In genomic region chr3:12663311-12663935, GRCh38 we compare ENCODE assay signal across 8 cellular contexts. TPM values are rescaled to one million over a fixed set of nuclear protein-coding genes. Genes with fewer than 3 reads are reported as not detected.
A peak's percentile ranks its signal among the peaks of the same experiment; 100 is the strongest.
DNase-seq lines count a peak whose midpoint lies in the region; ATAC-seq and TF ChIP-seq lines count a peak whose summit lies in the region.

No MANE protein-coding gene starts in this region.

- DNase-seq in HL-60 (ENCODE audit: low read depth in 1 of 2, low spot score in 1 of 2), result peak in 1 of 2 experiments; percentile 27
- DNase-seq in activated CD8-positive, alpha-beta memory T cell treated with anti-CD3 and anti-CD28 coated beads for 48 hours (ENCODE audit: low read depth in 2 of 3, low spot score in 2 of 3), result peak in 2 of 3 experiments; percentile 2 to 19
- DNase-seq in fibroblast of lung (ENCODE audit: low read depth in 2 of 2), result peak; percentile 44 to 57
- DNase-seq in naive thymus-derived CD8-positive, alpha-beta T cell, result peak in 7 of 10 donors; percentile 19 to 86 (median 46)
- DNase-seq in NCI-H345 (lab: John Stamatoyannopoulos, UW), result no peak

- H3K27ac ChIP-seq in DOHH2 (ENCODE audit: low read depth, low read length) (peak overlapping the region; percentile 74), HL-60 (replicated peaks) (peak overlapping the region; percentile 99), fibroblast of lung (ENCODE audit: insufficient read depth, low read length) (peak overlapping the region; percentile 98), thymus (ENCODE audit: low read depth) (peak overlapping the region; percentile 98)

- H3K9me3 ChIP-seq in DOHH2 (ENCODE audit: control insufficient read depth, insufficient read depth, low read length) (no peaks in the 10 kb centered on the region), fibroblast of lung (ENCODE audit: control insufficient read depth, insufficient read depth, low read depth, low read length) (no peaks in the 10 kb centered on the region), thymus (ENCODE audit: control insufficient read depth) (no peaks in the 10 kb centered on the region)

- POLR2A ChIA-PET in naive thymus-derived CD8-positive, alpha-beta T cell (lab: Charles Lee), result interaction anchor here (0.6 to 1.9 kb wide), 19 partner anchors 9 to 1988 kb away, joined by 3 to 16 read pairs (median 4); partner anchors contain the start of genes CCDC174, MKRN2, RPL32 and TAMM41

- TF ChIP-seq CTCF in DOHH2 (IDR thresholded peaks at IDR 0.05; ENCODE audit: low read depth, low read length, poor library complexity, severe bottlenecking), result no peak
- no peak for TF ChIP-seq CTCF in HL-60 (IDR thresholded peaks at IDR 0.05; ENCODE audit: insufficient read depth, low read length)
- TF ChIP-seq CTCF in fibroblast of lung (conservative IDR thresholded peaks at IDR 0.05 in 1 of 2, IDR thresholded peaks at IDR 0.05 in 1 of 2; ENCODE audit: low read depth in 1 of 2, low read length in 2 of 2), result no peak

- H3K36me3 ChIP-seq in DOHH2 (ENCODE audit: control insufficient read depth, low read length) (peaks cover 11% of the 10 kb centered on the region), fibroblast of lung (ENCODE audit: control insufficient read depth, insufficient read depth, low read length) (no peaks in the 10 kb centered on the region), thymus (ENCODE audit: control insufficient read depth, insufficient read depth) (no peaks in the 10 kb centered on the region)

- H3K27ac Mint-ChIP-seq in naive thymus-derived CD8-positive, alpha-beta T cell, result peak overlapping the region; percentile 98 to 100 (median 99)

- H3K4me2 ChIP-seq in DOHH2 (ENCODE audit: low read length) (peak overlapping the region; percentile 82), fibroblast of lung (ENCODE audit: extremely low read depth, insufficient read depth, low read length) (peak overlapping the region; percentile 85)

- 0 out of 2 replicates have a peak, but pooled peaks cover 4% of the 10 kb centered on the region for H3F3A ChIP-seq in DOHH2 (ENCODE audit: control insufficient read depth, insufficient read depth)

- H2AFZ ChIP-seq in fibroblast of lung (ENCODE audit: low read length), result peak overlapping the region; percentile 44

- peak overlapping the region; percentile 99 for H3K4me3 ChIP-seq in DOHH2 (ENCODE audit: low read length)
- peak overlapping the region; percentile 88 for H3K4me3 ChIP-seq in HL-60 (replicated peaks; ENCODE audit: insufficient read depth, low read length)
- H3K4me3 ChIP-seq in fibroblast of lung (replicated peaks in 1 of 4; ENCODE audit: control extremely low read depth in 1 of 4, insufficient read depth in 1 of 4, low read depth in 3 of 4, low read length in 4 of 4), result peak overlapping the region; percentile 69 to 97 (median 87)
- peak overlapping the region; percentile 94 for H3K4me3 ChIP-seq in thymus (ENCODE audit: low read length)

- H3K79me2 ChIP-seq in DOHH2 (ENCODE audit: control insufficient read depth, low read length) (peaks cover 60% of the 10 kb centered on the region), fibroblast of lung (ENCODE audit: control insufficient read depth, insufficient read depth, low read length) (peaks cover 51% of the 10 kb centered on the region)

- H3K9me2 ChIP-seq in DOHH2 (replicated peaks; ENCODE audit: control insufficient read depth, low read length), result no peaks in the 10 kb centered on the region

- H3K27me3 ChIP-seq in DOHH2 (ENCODE audit: control insufficient read depth, low read length) (no peaks in the 10 kb centered on the region), HL-60 (ENCODE audit: insufficient read depth, poor library complexity, severe bottlenecking) (no peaks in the 10 kb centered on the region), fibroblast of lung (ENCODE audit: control insufficient read depth, insufficient read depth, low read length) (no peaks in the 10 kb centered on the region), thymus (ENCODE audit: control insufficient read depth, insufficient read depth) (no peaks in the 10 kb centered on the region)

- peaks cover 13% of the 10 kb centered on the region for H4K20me1 ChIP-seq in DOHH2 (ENCODE audit: control insufficient read depth, insufficient read depth, low read depth, low read length)
- H4K20me1 ChIP-seq in fibroblast of lung (ENCODE audit: control insufficient read depth, extremely low read depth, insufficient read depth, low read length), result no peaks in the 10 kb centered on the region

- H3K4me1 ChIP-seq in DOHH2 (ENCODE audit: control insufficient read depth, low read length) (peaks cover 31% of the 10 kb centered on the region), fibroblast of lung (ENCODE audit: control insufficient read depth, extremely low read depth, insufficient read depth, low read length) (peaks cover 10% of the 10 kb centered on the region), thymus (ENCODE audit: control insufficient read depth, insufficient read depth, low read length) (peaks cover 15% of the 10 kb centered on the region)

- peak overlapping the region; percentile 98 for H3K9ac ChIP-seq in fibroblast of lung (ENCODE audit: insufficient read depth, low read length)

- peak overlapping the region; percentile 81 to 100 (median 98) for H3K4me3 Mint-ChIP-seq in naive thymus-derived CD8-positive, alpha-beta T cell

- H3K9me3 Mint-ChIP-seq in naive thymus-derived CD8-positive, alpha-beta T cell, result peaks cover 0 to under 1% (median 0%) of the 10 kb centered on the region in 9 donors

- H3K4me1 Mint-ChIP-seq in naive thymus-derived CD8-positive, alpha-beta T cell, result peaks cover 27 to 48% (median 41%) of the 10 kb centered on the region in 4 donors

- no peaks in the 10 kb centered on the region for H3K27me3 Mint-ChIP-seq in naive thymus-derived CD8-positive, alpha-beta T cell

- ATAC-seq in GM21367 (IDR thresholded peaks at IDR 0.05; ENCODE audit: unreplicated experiment), result peak; percentile 29
- ATAC-seq in naive thymus-derived CD8-positive, alpha-beta T cell, result peak; percentile 65 to 74

- peaks cover 0 to 3% (median 0%) of the 10 kb centered on the region in 3 donors for H3K36me3 Mint-ChIP-seq in naive thymus-derived CD8-positive, alpha-beta T cell

- WGBS in thymus, result under 1% methylated on average over 48 of the region's 48 CpGs

RNA-seq across cellular contexts. Expression of gene RAF1, which starts 0.5 kb away (rescaled TPM):
- 135 and 258 TPM in 2 replicates for total RNA-seq in fibroblast of lung
- polyA plus RNA-seq in fibroblast of lung (133 and 134 TPM in 2 replicates), thymus (59.9 TPM)
- polyA plus RNA-seq in fibroblast of lung (2012), result 76.2 and 79.1 TPM in 2 replicates
- 149 and 212 TPM in 2 replicates for polyA minus RNA-seq in fibroblast of lung (ENCODE audit: low replicate concordance)
- total RNA-seq in naive thymus-derived CD8-positive, alpha-beta T cell, result 100 to 1,000 TPM; 137 to 142 TPM
- 10 to 100 TPM; 49.4 to 75.1 (median 54.2) TPM for polyA plus RNA-seq in naive thymus-derived CD8-positive, alpha-beta T cell
